15 cellular contexts compared by ENCODE assay signal in the genomic region with DNA sequence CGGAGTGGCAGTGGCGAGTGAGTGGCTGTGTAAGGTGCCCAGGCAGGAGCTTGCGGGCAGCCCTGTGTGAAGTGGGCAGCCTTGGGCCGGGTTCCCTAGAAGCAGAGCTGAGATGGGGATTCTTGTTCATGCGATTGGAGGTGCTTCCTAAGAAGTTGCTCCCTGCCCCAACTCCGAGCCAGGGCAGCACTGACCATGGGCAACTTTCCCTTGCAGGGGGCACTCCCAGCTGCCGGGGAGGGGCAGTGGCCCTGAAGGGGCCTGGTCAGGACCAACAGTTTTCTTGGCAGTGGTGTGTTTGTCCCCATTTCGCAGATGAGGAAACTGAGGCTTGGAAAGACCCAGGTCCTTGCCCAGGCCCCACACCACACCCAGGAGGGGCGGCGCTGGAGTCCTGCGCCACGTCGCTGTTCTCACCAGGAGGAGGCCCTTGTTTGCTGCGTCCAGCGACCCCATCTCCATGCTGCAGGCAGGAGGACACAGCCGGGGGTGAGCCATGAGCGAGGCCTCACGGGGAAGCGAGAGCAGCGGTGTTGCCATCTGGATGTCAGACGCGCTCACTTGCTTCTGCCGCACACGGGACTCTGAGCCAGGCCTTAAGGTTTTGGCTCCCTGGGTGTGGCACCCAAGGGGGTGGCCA.
A peak's percentile ranks its signal among the peaks of the same experiment; 100 is the strongest.
DNase-seq lines count a peak whose midpoint lies in the region; TF ChIP-seq lines count a peak whose summit lies in the region.
"Had no signal": no experiment of that assay in that cellular context is flagged by ENCODE, and none has a peak within 500 bp of the region (broad histone marks: within the 10 kb centered on the region; RNA-seq: fewer than 3 reads in every experiment).

No MANE protein-coding gene starts in this region.

- H3K79me1 ChIP-seq in H9 (ENCODE audit: insufficient read depth, low read depth, low read length, poor library complexity, severe bottlenecking): no peaks in the 10 kb centered on the region

- no peak overlapping the region for H3K4ac ChIP-seq in H9 (ENCODE audit: low read depth, low read length)

- no peak overlapping the region for H2BK5ac ChIP-seq in H9 (ENCODE audit: insufficient read length, low read length)

- no peaks in the 10 kb centered on the region; the same call in 1 of the 2 replicates for H3K4me1 ChIP-seq in H9 (ENCODE audit: insufficient read depth, low read length)
- H3K4me1 ChIP-seq in prostate gland (replicated peaks): no peaks in the 10 kb centered on the region
- H3K4me1 ChIP-seq: Caco-2 had no signal

- no peak for TF ChIP-seq CTCF in H9 (conservative IDR thresholded peaks at IDR 0.05)
- no peak for TF ChIP-seq CTCF in prostate gland (IDR thresholded peaks at IDR 0.05)

- H4K91ac ChIP-seq in H9 (ENCODE audit: insufficient read length, low read depth, low read length): no peak overlapping the region

- intact Hi-C loops in posterior vena cava (cut with DNase I): no loop called here
- intact Hi-C loops in prostate gland (cut with DNase I): loop anchor here (5.0 kb wide), 1 partner anchor 37 kb away; no protein-coding TSS in a partner anchor

- no peak overlapping the region for H2BK20ac ChIP-seq in H9 (ENCODE audit: low read depth, low read length, poor library complexity, severe bottlenecking)

- H3K9me3 ChIP-seq in H9 (ENCODE audit: control insufficient read depth, low read depth, low read length) (no peaks in the 10 kb centered on the region), prostate gland (no peaks in the 10 kb centered on the region)

- H3K4me1 Mint-ChIP-seq in H9: peaks cover 31 to 34% of the 10 kb centered on the region in 2 experiments

- no peaks in the 10 kb centered on the region for H3K79me2 ChIP-seq in H9 (ENCODE audit: insufficient read depth, low read length)

- no peak overlapping the region for H3K27ac ChIP-seq in H9 (ENCODE audit: insufficient read length, low read depth, low read length)
- no peak overlapping the region for H3K27ac ChIP-seq in prostate gland
- H3K27ac ChIP-seq: C4-2B had no signal

- no peaks in the 10 kb centered on the region for H4K20me1 ChIP-seq in H9 (ENCODE audit: control insufficient read depth, insufficient read depth, insufficient read length)

- no peak overlapping the region for H3K56ac ChIP-seq in H9 (ENCODE audit: insufficient read length, low read depth, low read length)

- no peak overlapping the region for H3T11ph ChIP-seq in H9 (ENCODE audit: low read length)

- H3K36me3 Mint-ChIP-seq in H9 (ENCODE audit: insufficient read depth in 1 of 3, low read depth in 3 of 3): peaks cover 11 to 19% (median 14%) of the 10 kb centered on the region in 3 experiments; a peak in 6 of 7 replicates

- H3K9ac ChIP-seq in H9 (ENCODE audit: extremely low read depth, insufficient read length, low read length): no peak overlapping the region

- H2BK120ac ChIP-seq in H9 (ENCODE audit: low read depth, low read length, poor library complexity, severe bottlenecking): no peak overlapping the region

- no peak overlapping the region for H3K4me2 ChIP-seq in H9 (ENCODE audit: insufficient read depth, insufficient read length, low read length)
- H3K4me2 ChIP-seq: GM23338 had no signal

- H4K8ac ChIP-seq in H9 (replicated peaks; ENCODE audit: insufficient read length, low read depth, low read length): no peak overlapping the region

- H3K23ac ChIP-seq in H9 (ENCODE audit: insufficient read length, low read depth, low read length): no peak overlapping the region

- no peaks in the 10 kb centered on the region for H3K23me2 ChIP-seq in H9 (ENCODE audit: insufficient read length, low read depth, low read length, poor library complexity, severe bottlenecking)

- H3K18ac ChIP-seq in H9 (ENCODE audit: insufficient read length, low read depth, low read length): no peak overlapping the region

- TF ChIP-seq POLR2A in prostate gland (IDR thresholded peaks at IDR 0.05): no peak

- H3K27me3 Mint-ChIP-seq in H9 (ENCODE audit: low read depth): peaks cover 2% of the 10 kb centered on the region; the same call in 1 of the 2 replicates
- H3K27me3 Mint-ChIP-seq: CD4-positive, alpha-beta T cell had no signal

- no peaks in the 10 kb centered on the region for H3K36me3 ChIP-seq in prostate gland

- H3K27me3 ChIP-seq in H9 (ENCODE audit: insufficient read depth, low read length) (no peaks in the 10 kb centered on the region), prostate gland (replicated peaks; ENCODE audit: insufficient read depth) (no peaks in the 10 kb centered on the region)

- no peak for DNase-seq in H9
- peak; percentile 37 for DNase-seq in ecto neural progenitor cell (ENCODE audit: low spot score)
- DNase-seq in posterior vena cava (ENCODE audit: low spot score): peak; percentile 77
- DNase-seq in HuH-7 (ENCODE audit: low spot score): no peak
- no peak for DNase-seq in NCI-H2081 treated with DMSO at 0.1 percent for 48 hours (lab: John Stamatoyannopoulos, UW)
- no peak for DNase-seq in prostate gland (ENCODE audit: low spot score)
- DNase-seq: AML-193; Caco-2; CD4-positive, alpha-beta T cell; DMS79 treated with DMSO at 0.1 percent for 48 hours; GF-D8; IMR-90; KBM-7 had no signal

- no peak overlapping the region for H2AK5ac ChIP-seq in H9 (ENCODE audit: insufficient read length, low read length)

- H3K14ac ChIP-seq in H9 (ENCODE audit: insufficient read depth, low read length): peak overlapping the region; percentile 21; the same call in 1 of the 2 replicates

- H2BK15ac ChIP-seq in H9 (ENCODE audit: low read depth, low read length): no peak overlapping the region

- no peak overlapping the region for H3K4me3 Mint-ChIP-seq in H9
- H3K4me3 Mint-ChIP-seq: CD4-positive, alpha-beta T cell; GM23338 had no signal

- no peak overlapping the region for H3K4me3 ChIP-seq in prostate gland
- H3K4me3 ChIP-seq: GM23338 had no signal

- H2AFZ ChIP-seq in H9 (ENCODE audit: low read length): no peak overlapping the region
- H2AFZ ChIP-seq: GM23338 had no signal

- H3K9me3 Mint-ChIP-seq in H9: peaks cover 15 to 19% of the 10 kb centered on the region in 2 experiments
- H3K9me3 Mint-ChIP-seq: CD4-positive, alpha-beta T cell had no signal

- H4K5ac ChIP-seq in H9 (ENCODE audit: insufficient read length, low read depth, low read length): no peak overlapping the region

- H2BK12ac ChIP-seq in H9 (ENCODE audit: insufficient read length, low read depth, low read length): no peak overlapping the region

- WGBS in H9 (ENCODE audit: extremely low coverage, insufficient read length, low lambda C conversion rate): no CpG with 5 or more reads among the region's 24 CpGs
- WGBS in prostate gland: 91% methylated on average over 24 of the region's 24 CpGs

- peak overlapping the region in 1 of 3 experiments; percentile 55; a peak in 1 of 7 replicates for H3K27ac Mint-ChIP-seq in H9
- H3K27ac Mint-ChIP-seq: CD4-positive, alpha-beta T cell; GM23338 had no signal

Comparison
In these comparisons a context has a peak if more than half of its experiments do, and no peak if none do; other contexts are left out.
1. DNase-seq: peak in ecto neural progenitor cell (single experiment) and posterior vena cava (single experiment); none in H9 (single experiment), HuH-7 (single experiment), NCI-H2081 treated with DMSO at 0.1 percent for 48 hours (single experiment) and prostate gland (single experiment).